In genomic region chr3:38726751-38727150, GRCh38 we compare ENCODE assay signal across 21 cellular contexts.
"Had no signal": no experiment of that assay in that cellular context is flagged by ENCODE, and none has a peak within 500 bp of the region (broad histone marks: within the 10 kb centered on the region; RNA-seq: fewer than 3 reads in every experiment).

No MANE protein-coding gene starts in this region.

- H3K4me1 ChIP-seq: colonic mucosa, esophagus squamous epithelium, neural progenitor cell, parathyroid adenoma, sigmoid colon, tibial nerve, upper lobe of left lung had no signal

- H3K27ac ChIP-seq: colonic mucosa, esophagus squamous epithelium, neural progenitor cell, parathyroid adenoma, sigmoid colon, skin epidermis, thoracic aorta, tibial nerve, upper lobe of left lung had no signal

- H3K36me3 ChIP-seq: colonic mucosa, esophagus squamous epithelium, neural progenitor cell, sigmoid colon, thoracic aorta, tibial nerve, upper lobe of left lung had no signal

- H3K9me3 ChIP-seq: colonic mucosa, esophagus squamous epithelium, mucosa of descending colon, sigmoid colon, thoracic aorta, tibial nerve, upper lobe of left lung had no signal

- H3K4me3 ChIP-seq: colonic mucosa, esophagus squamous epithelium, mucosa of descending colon, neural progenitor cell, sigmoid colon, skin epidermis, thoracic aorta, tibial nerve, upper lobe of left lung had no signal

- ATAC-seq: left lobe of liver; mucosa of descending colon; naive thymus-derived CD4-positive, alpha-beta T cell; stimulated activated naive B cell treated with anti-CD40 and anti-IgM and Interleukin-4, amounts not matched to agents 10 μg/mL and 1 μg/mL and 100 μg/mL, for 72 hours had no signal

- DNase-seq: colonic mucosa; effector CD8-positive, alpha-beta T cell; erythroblast; esophagus squamous epithelium; foreskin melanocyte; glutamatergic neuron; hypothalamus; immature natural killer cell; mucosa of descending colon; naive thymus-derived CD4-positive, alpha-beta T cell; sigmoid colon; stimulated activated CD4-positive, alpha-beta T cell treated with anti-CD3 and anti-CD28 coated beads, Interleukin-15, amount 100 ng/mL, for 24 hours; stimulated activated CD4-positive, alpha-beta T cell treated with anti-CD3 and anti-CD28 coated beads, Interleukin-2, amount 100 ng/mL, for 48 hours; stimulated activated naive B cell treated with anti-CD40 and anti-IgM and Interleukin-4, amounts not matched to agents 10 μg/mL and 1 μg/mL and 100 μg/mL, for 72 hours had no signal

- H3K27me3 ChIP-seq: colonic mucosa, esophagus squamous epithelium, neural progenitor cell, sigmoid colon, tibial nerve, upper lobe of left lung had no signal
